ENCODE assay signal across 8 cellular contexts in genomic region chr2:7044253-7045250, GRCh38.
A peak's percentile ranks its signal among the peaks of the same experiment; 100 is the strongest.
DNase-seq lines count a peak whose midpoint lies in the region; ATAC-seq and TF ChIP-seq lines count a peak whose summit lies in the region.

No MANE protein-coding gene starts in this region.

- no peak overlapping the region for H3K27ac ChIP-seq in esophagus squamous epithelium

- no peak for TF ChIP-seq POLR2A in esophagus squamous epithelium (IDR thresholded peaks at IDR 0.05)

- DNase-seq in NCI-H2107 treated with DMSO at 0.1 percent for 48 hours (lab: John Stamatoyannopoulos, UW; ENCODE audit: unreplicated experiment) (peak; percentile 8), NCI-H2107 (lab: John Stamatoyannopoulos, UW) (no peak), NCI-H748 treated with DMSO at 0.1 percent for 48 hours (lab: John Stamatoyannopoulos, UW) (peak; percentile 24), activated T-cell treated with anti-CD3 and anti-CD28 coated beads for 24 hours (ENCODE audit: low read depth) (peak; percentile 47), esophagus squamous epithelium (lab: John Stamatoyannopoulos, UW) (no peak), natural killer cell (peak; percentile 52)
- peak; percentile 51 for DNase-seq in stimulated activated naive CD4-positive, alpha-beta T cell treated with Interleukin-2 at 50 U/mL for 16 hours (lab: John Stamatoyannopoulos, UW)

- H3K36me3 ChIP-seq in esophagus squamous epithelium: peaks cover 0 to 29% (median 0%) of the 10 kb centered on the region in 3 donors

- ATAC-seq in HG02759 (IDR thresholded peaks at IDR 0.05; ENCODE audit: unreplicated experiment): peak; percentile 58
- ATAC-seq in natural killer cell: peak; percentile 77 to 88 (median 85)

- H3K27me3 ChIP-seq in esophagus squamous epithelium: no peaks in the 10 kb centered on the region

- H3K4me1 ChIP-seq in esophagus squamous epithelium: peaks cover 0 to 3% (median 0%) of the 10 kb centered on the region in 3 donors

- 72 to 73% methylated on average over 14 to 16 of the region's 17 CpGs for WGBS in esophagus squamous epithelium, 2 donors

- no peak overlapping the region for H3K4me3 Mint-ChIP-seq in natural killer cell

- H3K27ac Mint-ChIP-seq in natural killer cell: no peak overlapping the region

- H3K9me3 ChIP-seq in esophagus squamous epithelium: no peaks in the 10 kb centered on the region

- H3K27me3 Mint-ChIP-seq in natural killer cell (ENCODE audit: low read depth in 2 of 2): no peaks in the 10 kb centered on the region

- H3K9me3 Mint-ChIP-seq in natural killer cell: no peaks in the 10 kb centered on the region

- H3K36me3 Mint-ChIP-seq in natural killer cell: peaks cover 7% of the 10 kb centered on the region

- TF ChIP-seq CTCF in esophagus squamous epithelium (IDR thresholded peaks at IDR 0.05) (peak; percentile 84 to 93 (median 91)), natural killer cell (IDR thresholded peaks at IDR 0.05) (peak; percentile 98)

- H3K4me3 ChIP-seq in esophagus squamous epithelium: no peak overlapping the region

- intact Hi-C loops in esophagus squamous epithelium (cut with DNase I) (loop anchor here (5.0 to 10.0 kb wide), 2 partner anchors 150 to 217 kb away; no protein-coding TSS in a partner anchor), natural killer cell (cut with micrococcal nuclease) (loop anchor here (1.0 kb wide), 3 partner anchors 143 to 218 kb away; no protein-coding TSS in a partner anchor)

- H3K4me1 Mint-ChIP-seq in natural killer cell: peaks cover 6 to 10% of the 10 kb centered on the region in 2 donors

Comparison
In these comparisons a context has a peak if more than half of its experiments do, and no peak if none do; other contexts are left out.
1. DNase-seq: peak in NCI-H2107 treated with DMSO at 0.1 percent for 48 hours (single experiment), NCI-H748 treated with DMSO at 0.1 percent for 48 hours (single experiment), activated T-cell treated with anti-CD3 and anti-CD28 coated beads for 24 hours (single experiment), natural killer cell (single experiment) and stimulated activated naive CD4-positive, alpha-beta T cell treated with Interleukin-2 at 50 U/mL for 16 hours (single experiment); none in NCI-H2107 (single experiment) and esophagus squamous epithelium (single experiment).